In genomic region chr3:100289339-100289738, GRCh38 we compare ENCODE assay signal across 14 cellular contexts. TPM values are rescaled to one million over a fixed set of nuclear protein-coding genes. Genes with fewer than 3 reads are reported as not detected.
DNase-seq lines count a peak whose midpoint lies in the region; ATAC-seq and TF ChIP-seq lines count a peak whose summit lies in the region.
"Had no signal": no experiment of that assay in that cellular context is flagged by ENCODE, and none has a peak within 500 bp of the region (broad histone marks: within the 10 kb centered on the region; RNA-seq: fewer than 3 reads in every experiment).

No MANE protein-coding gene starts in this region.

- no peaks in the 10 kb centered on the region for H3K9me3 Mint-ChIP-seq in activated naive CD8-positive, alpha-beta T cell treated with anti-CD3 and anti-CD28 coated beads, Interleukin-2, amount 50 U/mL, for 24 hours
- H3K9me3 Mint-ChIP-seq in osteocyte (ENCODE audit: unreplicated experiment), result no peaks in the 10 kb centered on the region
- H3K9me3 Mint-ChIP-seq: activated T-helper 1 cell treated with anti-CD3 and anti-CD28 coated beads, Interleukin-12 subunit alpha, Interleukin-12 subunit beta, Interleukin-2, Interleukin-4 antibody, amounts not matched to agents 30 ng/mL and 10 ng/mL and 1 ng/mL, durations not matched to agents 14 hours and 24 hours and 36 hours; nephron had no signal

- no peaks in the 10 kb centered on the region for H3K27me3 Mint-ChIP-seq in activated naive CD8-positive, alpha-beta T cell treated with anti-CD3 and anti-CD28 coated beads, Interleukin-2, amount 50 U/mL, for 24 hours
- H3K27me3 Mint-ChIP-seq in osteocyte (ENCODE audit: unreplicated experiment), result no peaks in the 10 kb centered on the region

- ATAC-seq in GM21423 (IDR thresholded peaks at IDR 0.05; ENCODE audit: unreplicated experiment), result peak; percentile 46
- no peak for ATAC-seq in activated naive CD8-positive, alpha-beta T cell treated with anti-CD3 and anti-CD28 coated beads, Interleukin-2, amount 50 U/mL, for 24 hours
- ATAC-seq in GM21737 (IDR thresholded peaks at IDR 0.05; ENCODE audit: unreplicated experiment), result no peak
- ATAC-seq in SK-N-SH treated with all-trans-retinoic acid at 6 μM for 48 hours, result no peak
- ATAC-seq: left lung, Right ventricle myocardium inferior had no signal

- peak overlapping the region; percentile 3 for H3K27ac Mint-ChIP-seq in activated naive CD8-positive, alpha-beta T cell treated with anti-CD3 and anti-CD28 coated beads, Interleukin-2, amount 50 U/mL, for 24 hours
- peak overlapping the region; percentile 6 for H3K27ac Mint-ChIP-seq in osteocyte (ENCODE audit: unreplicated experiment)
- H3K27ac Mint-ChIP-seq: activated T-helper 1 cell treated with anti-CD3 and anti-CD28 coated beads, Interleukin-12 subunit alpha, Interleukin-12 subunit beta, Interleukin-2, Interleukin-4 antibody, amounts not matched to agents 30 ng/mL and 10 ng/mL and 1 ng/mL, durations not matched to agents 14 hours and 24 hours and 36 hours; nephron had no signal

- H3K36me3 Mint-ChIP-seq in activated naive CD8-positive, alpha-beta T cell treated with anti-CD3 and anti-CD28 coated beads, Interleukin-2, amount 50 U/mL, for 24 hours (ENCODE audit: low read depth), result peaks cover 7% of the 10 kb centered on the region
- peaks cover 26% of the 10 kb centered on the region for H3K36me3 Mint-ChIP-seq in osteocyte (ENCODE audit: unreplicated experiment)

- H3K4me3 Mint-ChIP-seq in activated naive CD8-positive, alpha-beta T cell treated with anti-CD3 and anti-CD28 coated beads, Interleukin-2, amount 50 U/mL, for 24 hours, result no peak overlapping the region
- no peak overlapping the region for H3K4me3 Mint-ChIP-seq in osteocyte (ENCODE audit: unreplicated experiment)
- H3K4me3 Mint-ChIP-seq: activated T-helper 1 cell treated with anti-CD3 and anti-CD28 coated beads, Interleukin-12 subunit alpha, Interleukin-12 subunit beta, Interleukin-2, Interleukin-4 antibody, amounts not matched to agents 30 ng/mL and 10 ng/mL and 1 ng/mL, durations not matched to agents 14 hours and 24 hours and 36 hours; nephron had no signal

- DNase-seq in NOMO-1 treated with DMSO at 0.1 percent for 48 hours (lab: John Stamatoyannopoulos, UW; ENCODE audit: unreplicated experiment), result peak; percentile 25
- no peak for DNase-seq in activated naive CD8-positive, alpha-beta T cell treated with anti-CD3 and anti-CD28 coated beads, Interleukin-2, amount 50 U/mL, for 24 hours
- DNase-seq in osteocyte (ENCODE audit: extremely low spot score, unreplicated experiment), result no peak
- no peak for DNase-seq in activated CD4-positive, alpha-beta T cell treated with anti-CD3 and anti-CD28 coated beads, Interleukin-2, amount 50 U/mL, for 48 hours
- DNase-seq: activated CD4-positive, CD25-positive, alpha-beta regulatory T cell treated with anti-CD3 and anti-CD28 coated beads, Interleukin-2, amount 50 U/mL, for 72 hours; left lung; NCI-H446; testis had no signal

- H3K4me1 Mint-ChIP-seq in activated naive CD8-positive, alpha-beta T cell treated with anti-CD3 and anti-CD28 coated beads, Interleukin-2, amount 50 U/mL, for 24 hours, result no peaks in the 10 kb centered on the region
- peaks cover 3% of the 10 kb centered on the region for H3K4me1 Mint-ChIP-seq in osteocyte (ENCODE audit: unreplicated experiment)
- H3K4me1 Mint-ChIP-seq: nephron had no signal

- TF ChIP-seq CTCF in osteocyte (IDR thresholded peaks at IDR 0.05), result no peak

TF ChIP-seq in SK-N-SH treated with all-trans-retinoic acid at 6 μM for 48 hours, 23 proteins besides CTCF, POLR2A, EP300 and RAD21:
- TF ChIP-seq ISL1 (CRISPR knock-in tag; IDR thresholded peaks at IDR 0.05), result no peak
- no peak for TF ChIP-seq TSHZ2 (CRISPR knock-in tag; IDR thresholded peaks at IDR 0.05)
- no peak for TF ChIP-seq ZFP30 (CRISPR knock-in tag; IDR thresholded peaks at IDR 0.05)
- TF ChIP-seq ARNTL (CRISPR knock-in tag; IDR thresholded peaks at IDR 0.05; ENCODE audit: borderline replicate concordance, low read depth), result no peak
- TF ChIP-seq TOX (CRISPR knock-in tag; IDR thresholded peaks at IDR 0.05; ENCODE audit: borderline replicate concordance), result no peak
- no peak for TF ChIP-seq RARB (CRISPR knock-in tag; IDR thresholded peaks at IDR 0.05)
- no peak for TF ChIP-seq ZFP3 (CRISPR knock-in tag; IDR thresholded peaks at IDR 0.05)
- no peak for TF ChIP-seq ZNF8 (CRISPR knock-in tag; IDR thresholded peaks at IDR 0.05)
- no peak for TF ChIP-seq SNAI2 (CRISPR knock-in tag; IDR thresholded peaks at IDR 0.05)
- no peak for TF ChIP-seq GLIS3 (CRISPR knock-in tag; IDR thresholded peaks at IDR 0.05)
- no peak for TF ChIP-seq PPARA (CRISPR knock-in tag; IDR thresholded peaks at IDR 0.05; ENCODE audit: borderline replicate concordance)
- no peak for TF ChIP-seq TCF4 (CRISPR knock-in tag; IDR thresholded peaks at IDR 0.05; ENCODE audit: borderline replicate concordance)
- TF ChIP-seq POU6F1 (CRISPR knock-in tag; IDR thresholded peaks at IDR 0.05; ENCODE audit: borderline replicate concordance, low read depth), result no peak
- no peak for TF ChIP-seq PATZ1 (CRISPR knock-in tag; IDR thresholded peaks at IDR 0.05; ENCODE audit: borderline replicate concordance)

RNA-seq across cellular contexts. Expression of gene TBC1D23, which starts 28.5 kb away (rescaled TPM):
- 35.3 and 38.9 TPM in 2 replicates for total RNA-seq in osteocyte

RNA-seq across cellular contexts. Expression of gene NIT2, which starts 45.2 kb away (rescaled TPM):
- 46.3 and 47.4 TPM in 2 replicates for total RNA-seq in osteocyte
